11 cellular contexts compared by ENCODE assay signal in genomic region chr17:64326420-64327054, GRCh38.
DNase-seq lines count a peak whose midpoint lies in the region; ATAC-seq, FAIRE-seq and TF ChIP-seq lines count a peak whose summit lies in the region.
"Had no signal": no experiment of that assay in that cellular context is flagged by ENCODE, and none has a peak within 500 bp of the region (broad histone marks: within the 10 kb centered on the region; RNA-seq: fewer than 3 reads in every experiment).

No MANE protein-coding gene starts in this region.

- CTCF ChIA-PET in activated CD8-positive, alpha-beta memory T cell treated with anti-CD3 and anti-CD28 coated beads, Interleukin-2, amount 10 ng/mL, durations not matched to agents 7 days and 5 days (lab: Charles Lee) = interaction anchor here (1.6 to 3.5 kb wide), 2 partner anchors 92 to 93 kb away, joined by 5 to 22 read pairs; no protein-coding TSS in a partner anchor

- peaks cover 14% of the 10 kb centered on the region for H3K4me1 Mint-ChIP-seq in activated CD8-positive, alpha-beta memory T cell treated with anti-CD3 and anti-CD28 coated beads, Interleukin-2, amount 10 ng/mL, durations not matched to agents 7 days and 5 days
- H3K4me1 Mint-ChIP-seq: neural crest cell had no signal

- H3K4me3 Mint-ChIP-seq in activated CD8-positive, alpha-beta memory T cell treated with anti-CD3 and anti-CD28 coated beads, Interleukin-2, amount 10 ng/mL, durations not matched to agents 7 days and 5 days = no peak overlapping the region
- H3K4me3 Mint-ChIP-seq: neural crest cell had no signal

- FAIRE-seq in bronchial epithelial cell (lab: Jason Lieb, UNC) = no peak

- no peaks in the 10 kb centered on the region for H3K9me3 Mint-ChIP-seq in activated CD8-positive, alpha-beta memory T cell treated with anti-CD3 and anti-CD28 coated beads, Interleukin-2, amount 10 ng/mL, durations not matched to agents 7 days and 5 days (ENCODE audit: low read depth)
- H3K9me3 Mint-ChIP-seq: neural crest cell had no signal

- peak; percentile 12 for ATAC-seq in activated CD8-positive, alpha-beta memory T cell treated with anti-CD3 and anti-CD28 coated beads, Interleukin-2, amount 10 ng/mL, durations not matched to agents 7 days and 5 days
- ATAC-seq in aorta (ENCODE audit: low FRiP score) (peak; percentile 84), left colon (no peak)

- H3K4me3 ChIP-seq in bronchial epithelial cell (ENCODE audit: low read depth, low read length) (no peak overlapping the region), aorta (ENCODE audit: low read length in 2 of 2) (no peak overlapping the region)

- WGBS in aorta, 2 donors = 58 to 67% methylated on average over 7 of the region's 7 CpGs

- H3K27me3 Mint-ChIP-seq in activated CD8-positive, alpha-beta memory T cell treated with anti-CD3 and anti-CD28 coated beads, Interleukin-2, amount 10 ng/mL, durations not matched to agents 7 days and 5 days = no peaks in the 10 kb centered on the region

- DNase-seq in activated CD8-positive, alpha-beta memory T cell treated with anti-CD3 and anti-CD28 coated beads, Interleukin-2, amount 10 ng/mL, durations not matched to agents 7 days and 5 days = no peak
- DNase-seq in activated CD8-positive, alpha-beta memory T cell treated with anti-CD3 and anti-CD28 coated beads for 24 hours = no peak
- DNase-seq in bronchial epithelial cell (ENCODE audit: low read depth) (peak; percentile 43), lung microvascular endothelial cell (ENCODE audit: low read depth in 2 of 2) (peak; percentile 63 to 81), aorta (peak; percentile 87 to 90), left colon (no peak)
- DNase-seq in activated CD4-positive, alpha-beta T cell treated with anti-CD3 and anti-CD28 coated beads, Interleukin-2, amount 50 U/mL, for 48 hours = no peak
- no peak for DNase-seq in stimulated activated naive CD4-positive, alpha-beta T cell treated with Interleukin-2 at 50 U/mL for 16 hours (lab: John Stamatoyannopoulos, UW)
- DNase-seq: ACHN, NCI-H774 had no signal

- H3K27me3 ChIP-seq in bronchial epithelial cell (ENCODE audit: control insufficient read depth, insufficient read depth, low read length) (no peaks in the 10 kb centered on the region), aorta (ENCODE audit: control insufficient read depth in 1 of 2, insufficient read depth in 2 of 2, low read length in 1 of 2) (no peaks in the 10 kb centered on the region)

- H3K27ac Mint-ChIP-seq in activated CD8-positive, alpha-beta memory T cell treated with anti-CD3 and anti-CD28 coated beads, Interleukin-2, amount 10 ng/mL, durations not matched to agents 7 days and 5 days = peak overlapping the region; percentile 3

- intact Hi-C loops in aorta (cut with DNase I) (no loop called here), left colon (cut with DNase I, micrococcal nuclease) (loop anchor here (5.0 to 10.0 kb wide), 2 partner anchors 88 to 91 kb away; no protein-coding TSS in a partner anchor)

- H3K4me1 ChIP-seq in aorta (ENCODE audit: control insufficient read depth in 1 of 2, insufficient read depth in 2 of 2, low read length in 2 of 2) = no peaks in the 10 kb centered on the region

- no peak for TF ChIP-seq CTCF in bronchial epithelial cell (IDR thresholded peaks at IDR 0.05; ENCODE audit: insufficient read depth, low read length, severe bottlenecking)

- no peaks in the 10 kb centered on the region for H3K9me3 ChIP-seq in aorta (ENCODE audit: control insufficient read depth, low read length)

- H3K36me3 Mint-ChIP-seq in activated CD8-positive, alpha-beta memory T cell treated with anti-CD3 and anti-CD28 coated beads, Interleukin-2, amount 10 ng/mL, durations not matched to agents 7 days and 5 days = peaks cover 7% of the 10 kb centered on the region

- no peak overlapping the region for H3K27ac ChIP-seq in aorta (ENCODE audit: low read depth in 1 of 2, low read length in 2 of 2)

- H3K36me3 ChIP-seq in bronchial epithelial cell (ENCODE audit: control insufficient read depth, insufficient read depth, low read length) = no peaks in the 10 kb centered on the region
- H3K36me3 ChIP-seq in aorta (ENCODE audit: control insufficient read depth in 1 of 2, insufficient read depth in 2 of 2, low read length in 1 of 2) = no peaks in the 10 kb centered on the region

Comparison
In these comparisons a context has a peak if more than half of its experiments do, and no peak if none do; other contexts are left out.
1. DNase-seq: peak in bronchial epithelial cell (single experiment), lung microvascular endothelial cell (2 of 2) and aorta (2 of 2); none in activated CD8-positive, alpha-beta memory T cell treated with anti-CD3 and anti-CD28 coated beads, Interleukin-2, amount 10 ng/mL, durations not matched to agents 7 days and 5 days (single experiment), activated CD8-positive, alpha-beta memory T cell treated with anti-CD3 and anti-CD28 coated beads for 24 hours (single experiment), activated CD4-positive, alpha-beta T cell treated with anti-CD3 and anti-CD28 coated beads, Interleukin-2, amount 50 U/mL, for 48 hours (0 of 2), stimulated activated naive CD4-positive, alpha-beta T cell treated with Interleukin-2 at 50 U/mL for 16 hours (single experiment) and left colon (0 of 2).
2. intact Hi-C loops: an anchor here in left colon (5.0 to 10.0 kb wide); none called in aorta.